In genomic region chr3:112871735-112872134, GRCh38 we compare ENCODE assay signal across 16 cellular contexts. TPM values are rescaled to one million over a fixed set of nuclear protein-coding genes. Genes with fewer than 3 reads are reported as not detected.
A peak's percentile ranks its signal among the peaks of the same experiment; 100 is the strongest.
DNase-seq lines count a peak whose midpoint lies in the region; ATAC-seq and TF ChIP-seq lines count a peak whose summit lies in the region.
"Had no signal": no experiment of that assay in that cellular context is flagged by ENCODE, and none has a peak within 500 bp of the region (broad histone marks: within the 10 kb centered on the region; RNA-seq: fewer than 3 reads in every experiment).

No MANE protein-coding gene starts in this region.

- H3K9ac ChIP-seq in mesenchymal stem cell (ENCODE audit: low read length), result no peak overlapping the region
- H3K9ac ChIP-seq: BLaER1 treated with 17β-estradiol and CSF1 and Interleukin-3, amounts not matched to agents 10 nM and 100 nM; GM23248 had no signal

- no peaks in the 10 kb centered on the region for H3K36me3 ChIP-seq in GM23338 (ENCODE audit: insufficient read depth)
- no peaks in the 10 kb centered on the region for H3K36me3 ChIP-seq in mesenchymal stem cell (ENCODE audit: control insufficient read depth in 1 of 2, insufficient read depth in 2 of 2, low read depth in 1 of 2, low read length in 2 of 2)
- H3K36me3 ChIP-seq: BLaER1 treated with 17β-estradiol and CSF1 and Interleukin-3, amounts not matched to agents 10 nM and 100 nM; HAP-1 had no signal

- H3K27me3 ChIP-seq in GM23338 (ENCODE audit: insufficient read depth) (no peaks in the 10 kb centered on the region), mesenchymal stem cell (ENCODE audit: control insufficient read depth in 1 of 2, insufficient read depth in 1 of 2, low read length in 2 of 2) (no peaks in the 10 kb centered on the region)
- H3K27me3 ChIP-seq: BLaER1 treated with 17β-estradiol and CSF1 and Interleukin-3, amounts not matched to agents 10 nM and 100 nM had no signal

- no peak overlapping the region for H2BK120ac ChIP-seq in mesenchymal stem cell (ENCODE audit: low read depth, low read length)

- no peaks in the 10 kb centered on the region for H3K79me2 ChIP-seq in GM23338 (replicated peaks; ENCODE audit: insufficient read depth)

- no peaks in the 10 kb centered on the region for H3K9me2 ChIP-seq in GM23338 (ENCODE audit: insufficient read depth)

- no peak overlapping the region for H3K4me3 Mint-ChIP-seq in GM23338
- H3K4me3 Mint-ChIP-seq in WTC11, result no peak overlapping the region
- H3K4me3 Mint-ChIP-seq: CD4-positive, CD25-positive, alpha-beta regulatory T cell had no signal

- CTCF ChIA-PET in WTC11 (lab: Charles Lee), result no interaction called here

- no peaks in the 10 kb centered on the region for H4K20me1 ChIP-seq in GM23338 (replicated peaks; ENCODE audit: insufficient read depth)
- H4K20me1 ChIP-seq: BLaER1 treated with 17β-estradiol and CSF1 and Interleukin-3, amounts not matched to agents 10 nM and 100 nM had no signal

- ATAC-seq in GM23338 (peak; percentile 71), WTC11 (peak; percentile 61)

- no peak overlapping the region for H2AK5ac ChIP-seq in mesenchymal stem cell (ENCODE audit: low read length, severe bottlenecking)

- WGBS in mesenchymal stem cell, result 77% methylated on average over 3 of the region's 3 CpGs

- peaks cover 15% of the 10 kb centered on the region for H3K9me3 ChIP-seq in mesenchymal stem cell (ENCODE audit: control insufficient read depth, low read length)
- H3K9me3 ChIP-seq: HAP-1 had no signal

- H3K4me3 ChIP-seq in GM23338 (no peak overlapping the region), mesenchymal stem cell (ENCODE audit: insufficient read depth in 1 of 2, low read depth in 1 of 2, low read length in 2 of 2) (no peak overlapping the region)
- H3K4me3 ChIP-seq: BLaER1 treated with 17β-estradiol and CSF1 and Interleukin-3, amounts not matched to agents 10 nM and 100 nM; GM23248; HAP-1 had no signal

- H3K4me2 ChIP-seq in GM23338 (no peak overlapping the region), mesenchymal stem cell (ENCODE audit: low read length, poor library complexity, severe bottlenecking) (no peak overlapping the region)

- H3K27ac ChIP-seq in GM23338 (ENCODE audit: low read depth) (no peak overlapping the region), mesenchymal stem cell (ENCODE audit: low read length, poor library complexity, severe bottlenecking) (no peak overlapping the region)
- H3K27ac ChIP-seq: BLaER1 treated with 17β-estradiol and CSF1 and Interleukin-3, amounts not matched to agents 10 nM and 100 nM; GM23248 had no signal

- POLR2A ChIA-PET in WTC11 (lab: Charles Lee), result no interaction called here

- no peaks in the 10 kb centered on the region for H3K79me1 ChIP-seq in mesenchymal stem cell (replicated peaks; ENCODE audit: low read length, poor library complexity, severe bottlenecking)

- no peak overlapping the region for H3K18ac ChIP-seq in mesenchymal stem cell (ENCODE audit: low read depth in 1 of 2, low read length in 2 of 2)

- H2BK12ac ChIP-seq in mesenchymal stem cell (ENCODE audit: low read length in 2 of 2), result no peak overlapping the region

- H2AFZ ChIP-seq in GM23338, result 0 out of 2 replicates have a peak overlapping the region, but pooled peaks have one; percentile 45
- H2AFZ ChIP-seq in mesenchymal stem cell (ENCODE audit: low read depth, low read length), result no peak overlapping the region
- H2AFZ ChIP-seq: GM23248 had no signal

- H2BK5ac ChIP-seq in mesenchymal stem cell (ENCODE audit: low read depth, low read length, poor library complexity, severe bottlenecking), result no peak overlapping the region

- peak overlapping the region in 1 of 2 experiments; percentile 13 for H3K14ac ChIP-seq in mesenchymal stem cell (ENCODE audit: low read length in 2 of 2)

- H3K9me3 Mint-ChIP-seq in GM23338, result peaks cover 8% of the 10 kb centered on the region; the same call in 2 of the 3 replicates
- peaks cover 16% of the 10 kb centered on the region for H3K9me3 Mint-ChIP-seq in WTC11

- H3K4ac ChIP-seq in mesenchymal stem cell (ENCODE audit: low read depth in 1 of 2, low read length in 2 of 2), result no peak overlapping the region

- DNase-seq in GM23338 (ENCODE audit: low spot score) (peak; percentile 3), WTC11 (ENCODE audit: low spot score) (no peak), mesenchymal stem cell (no peak), NCI-H1092 treated with DMSO at 0.1 percent for 48 hours (lab: John Stamatoyannopoulos, UW) (no peak), HPDE6-E6E7 (ENCODE audit: extremely low spot score) (no peak)
- DNase-seq in activated CD4-positive, alpha-beta T cell treated with anti-CD3 and anti-CD28 coated beads for 48 hours, result no peak
- DNase-seq in stimulated activated CD8-positive, alpha-beta memory T cell treated with anti-CD3 and anti-CD28 coated beads, Interleukin-4, amount 100 ng/mL, for 48 hours, result no peak
- DNase-seq: ACHN; CD4-positive, CD25-positive, alpha-beta regulatory T cell; DMS53; GM23248 had no signal

- peaks cover 8% of the 10 kb centered on the region for H3K27me3 Mint-ChIP-seq in GM23338 (ENCODE audit: insufficient read depth, low read depth, poor library complexity)
- H3K27me3 Mint-ChIP-seq in WTC11 (ENCODE audit: low read depth), result no peaks in the 10 kb centered on the region; the same call in 1 of the 2 replicates
- H3K27me3 Mint-ChIP-seq: IgD-negative memory B cell had no signal

- H3K4me1 ChIP-seq in GM23338 (ENCODE audit: insufficient read depth) (peaks cover 9% of the 10 kb centered on the region; the same call in 1 of the 2 replicates), mesenchymal stem cell (ENCODE audit: control insufficient read depth, insufficient read depth, low read depth, low read length) (peaks cover 1% of the 10 kb centered on the region)
- H3K4me1 ChIP-seq: HAP-1 had no signal

- H3K36me3 Mint-ChIP-seq in GM23338 (ENCODE audit: low read depth) (peaks cover 7% of the 10 kb centered on the region; the same call in 2 of the 3 replicates), WTC11 (peaks cover 4% of the 10 kb centered on the region; the same call in 1 of the 2 replicates)
- H3K36me3 Mint-ChIP-seq: CD4-positive, CD25-positive, alpha-beta regulatory T cell had no signal

- TF ChIP-seq CTCF in GM23338 (conservative IDR thresholded peaks at IDR 0.05; ENCODE audit: low read depth in 2 of 2) (no peak), WTC11 (IDR thresholded peaks at IDR 0.05) (no peak)

- H3K23ac ChIP-seq in mesenchymal stem cell (ENCODE audit: low read length in 2 of 2), result no peak overlapping the region

- H3K27ac Mint-ChIP-seq in GM23338 (no peak overlapping the region), WTC11 (no peak overlapping the region; the same call in 1 of the 2 replicates)
- H3K27ac Mint-ChIP-seq: CD4-positive, CD25-positive, alpha-beta regulatory T cell; IgD-negative memory B cell had no signal

- no peak overlapping the region for H4K91ac ChIP-seq in mesenchymal stem cell (ENCODE audit: low read length)

- peaks cover 14% of the 10 kb centered on the region for H3K4me1 Mint-ChIP-seq in GM23338
- peaks cover 15% of the 10 kb centered on the region for H3K4me1 Mint-ChIP-seq in WTC11

- H3F3A ChIP-seq in GM23338 (replicated peaks; ENCODE audit: low read depth), result no peaks in the 10 kb centered on the region

- no peak overlapping the region for H2BK15ac ChIP-seq in mesenchymal stem cell (ENCODE audit: low read depth, poor library complexity, severe bottlenecking)

- H4K8ac ChIP-seq in mesenchymal stem cell (ENCODE audit: low read length), result peak overlapping the region; percentile 2

TF ChIP-seq in GM23338, 12 proteins besides CTCF, POLR2A, EP300 and RAD21 (continues in another document):
- no peak for TF ChIP-seq EZH2phosphoT487 (IDR thresholded peaks at IDR 0.05; ENCODE audit: unreplicated experiment)

TF ChIP-seq in WTC11, 78 proteins besides CTCF, POLR2A, EP300 and RAD21 (continues in another document):
- TF ChIP-seq AR (CRISPR knock-in tag; IDR thresholded peaks at IDR 0.05), result no peak
- no peak for TF ChIP-seq USF1 (CRISPR knock-in tag; IDR thresholded peaks at IDR 0.05)

RNA-seq across cellular contexts. Expression of gene CD200R1L, which starts 25.1 kb away (rescaled TPM):
- total RNA-seq in GM23338 (2014; rRNA removed; shearing (Covaris generic)), result not detected in 2 replicates
- polyA plus RNA-seq in GM23338 (2016; fragmentation: Nextera tagmentation; extraction: Ambion mirVana), result not detected in 2 replicates
- not detected in 3 replicates for total RNA-seq in WTC11 (2021)
- not detected for polyA plus RNA-seq in mesenchymal stem cell (2013, experiment 1 of 2)
- polyA plus RNA-seq in mesenchymal stem cell (2013, experiment 2 of 2), result not detected
- total RNA-seq: A172; CD4-positive, CD25-positive, alpha-beta regulatory T cell; GM23248; HT1080 had no signal
- polyA plus RNA-seq: CD4-positive, CD25-positive, alpha-beta regulatory T cell; GM23248; IgD-negative memory B cell had no signal
